Comparison of ENCODE assay signal across 8 cellular contexts in the genomic region with DNA sequence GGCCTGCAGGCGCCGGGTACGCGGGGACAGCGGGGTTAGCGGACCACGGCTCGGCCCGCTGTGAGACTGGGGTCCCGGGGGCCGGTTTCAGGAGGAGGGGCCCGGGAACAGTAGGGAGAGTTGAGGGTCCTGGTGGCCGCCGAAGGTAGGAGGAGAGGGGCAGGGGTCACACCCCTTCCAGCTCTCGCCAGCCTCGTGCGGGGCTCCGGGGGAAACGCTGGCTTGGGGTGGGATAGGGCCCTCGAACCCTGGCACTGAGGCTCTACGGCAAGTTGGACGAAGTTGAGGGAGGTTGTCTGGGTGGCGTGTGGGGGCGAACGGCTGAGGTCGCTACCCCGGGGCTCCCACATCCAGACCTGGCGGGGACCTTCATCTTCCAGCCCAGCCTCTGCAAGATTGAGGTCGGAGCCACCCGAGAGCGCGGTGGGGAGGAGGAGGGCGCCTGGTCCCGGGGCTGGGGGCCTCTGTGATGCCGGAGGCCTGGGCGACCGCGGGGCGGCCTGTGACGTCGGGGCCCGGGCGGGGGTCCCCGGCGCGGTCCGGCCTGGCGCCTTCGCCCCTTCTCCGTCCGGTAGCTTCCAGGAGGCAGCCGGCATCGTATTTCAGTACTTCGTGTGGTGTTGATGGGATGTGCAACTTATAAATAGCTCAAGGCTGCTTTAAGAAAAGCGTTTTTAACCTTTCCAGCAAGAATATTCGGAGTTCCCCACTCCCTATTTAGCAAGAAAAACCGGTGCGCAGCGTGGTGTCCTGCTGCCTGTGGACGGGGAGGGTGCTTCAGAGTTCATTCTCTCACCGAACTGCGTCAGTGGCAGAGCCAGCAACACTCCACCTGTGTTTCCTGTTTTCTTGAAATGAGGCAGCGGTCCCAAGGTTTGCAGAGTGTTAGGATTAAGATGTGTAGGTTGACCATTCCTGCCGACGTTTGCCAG. TPM values are rescaled to one million over a fixed set of nuclear protein-coding genes. Genes with fewer than 3 reads are reported as not detected.
DNase-seq lines count a peak whose midpoint lies in the region; ATAC-seq, FAIRE-seq and TF ChIP-seq lines count a peak whose summit lies in the region.

No MANE protein-coding gene starts in this region.

- H3K9me3 ChIP-seq in pancreas, result no peaks in the 10 kb centered on the region

- no peaks in the 10 kb centered on the region for H3K36me3 ChIP-seq in pancreas

- DNase-seq in AG09309 (ENCODE audit: low read depth) (no peak), NCI-H510A (lab: John Stamatoyannopoulos, UW) (peak; percentile 3), frontal cortex (ENCODE audit: low spot score in 2 of 2) (peak; percentile 30 to 33), pancreas (peak; percentile 16 to 77 (median 37)), epidermal melanocyte (ENCODE audit: insufficient read length, low spot score) (no peak)
- peak; percentile 80 for DNase-seq in activated effector memory CD4-positive, alpha-beta T cell treated with anti-CD3 and anti-CD28 coated beads, Interleukin-2, amount 50 U/mL, for 16 hours

- TF ChIP-seq CTCF in AG09309 (IDR thresholded peaks at IDR 0.05; ENCODE audit: control insufficient read depth, insufficient read depth, low read depth, low read length, missing control alignments) (no peak), pancreas (IDR thresholded peaks at IDR 0.05) (no peak)

- FAIRE-seq in frontal cortex (lab: Jason Lieb, UNC) (no peak), pancreas (lab: Jason Lieb, UNC) (no peak)

- H3K4me3 ChIP-seq in AG09309 (ENCODE audit: control insufficient read depth, low read depth, low read length), result peak overlapping the region; percentile 98
- H3K4me3 ChIP-seq in pancreas, result peak overlapping the region; percentile 60 to 74 (median 66)

- peak overlapping the region in 3 of 4 donors; percentile 33 to 51 (median 50) for H3K27ac ChIP-seq in pancreas

- no peaks in the 10 kb centered on the region for H3K27me3 ChIP-seq in pancreas

- no peaks in the 10 kb centered on the region for H3K4me1 ChIP-seq in pancreas

- intact Hi-C loops in pancreas (cut with DNase I), result no loop called here

- WGBS in pancreas, 2 donors, result 1 to 2% methylated on average over 60 to 65 of the region's 65 CpGs

- ATAC-seq in GM19438 (IDR thresholded peaks at IDR 0.05; ENCODE audit: low read depth, unreplicated experiment), result peak; percentile 9
- peak in 1 of 4 donors; percentile 19 for ATAC-seq in pancreas
- no peak for ATAC-seq in HG03521 (IDR thresholded peaks at IDR 0.05; ENCODE audit: unreplicated experiment)

RNA-seq across cellular contexts. Expression of a gene that starts 0.9 kb away (rescaled TPM):
- total RNA-seq in frontal cortex, result 13.9 TPM
- 1 to 10 TPM; 2.8 to 5.1 (median 3.2) TPM for total RNA-seq in pancreas
- 10 to 100 TPM in 1 of 2 donors, 1 to 10 TPM in 1; 7.1 to 13.0 TPM for polyA plus RNA-seq in pancreas

RNA-seq across cellular contexts. Expression of a gene that starts 32.7 kb away (rescaled TPM):
- total RNA-seq in frontal cortex (4.1 TPM), pancreas (1 to 10 TPM in 2 of 6 donors, under 1 TPM in 4; 0.37 to 1.2 (median 0.86) TPM)
- under 1 TPM; 0.23 to 0.45 TPM for polyA plus RNA-seq in pancreas

Comparison
In these comparisons a context has a peak if more than half of its experiments do, and no peak if none do; other contexts are left out.
1. DNase-seq: peak in NCI-H510A (single experiment), activated effector memory CD4-positive, alpha-beta T cell treated with anti-CD3 and anti-CD28 coated beads, Interleukin-2, amount 50 U/mL, for 16 hours (single experiment), frontal cortex (2 of 2) and pancreas (6 of 6); none in AG09309 (single experiment) and epidermal melanocyte (single experiment).